Comparison of ENCODE assay signal across 14 cellular contexts in the genomic region with DNA sequence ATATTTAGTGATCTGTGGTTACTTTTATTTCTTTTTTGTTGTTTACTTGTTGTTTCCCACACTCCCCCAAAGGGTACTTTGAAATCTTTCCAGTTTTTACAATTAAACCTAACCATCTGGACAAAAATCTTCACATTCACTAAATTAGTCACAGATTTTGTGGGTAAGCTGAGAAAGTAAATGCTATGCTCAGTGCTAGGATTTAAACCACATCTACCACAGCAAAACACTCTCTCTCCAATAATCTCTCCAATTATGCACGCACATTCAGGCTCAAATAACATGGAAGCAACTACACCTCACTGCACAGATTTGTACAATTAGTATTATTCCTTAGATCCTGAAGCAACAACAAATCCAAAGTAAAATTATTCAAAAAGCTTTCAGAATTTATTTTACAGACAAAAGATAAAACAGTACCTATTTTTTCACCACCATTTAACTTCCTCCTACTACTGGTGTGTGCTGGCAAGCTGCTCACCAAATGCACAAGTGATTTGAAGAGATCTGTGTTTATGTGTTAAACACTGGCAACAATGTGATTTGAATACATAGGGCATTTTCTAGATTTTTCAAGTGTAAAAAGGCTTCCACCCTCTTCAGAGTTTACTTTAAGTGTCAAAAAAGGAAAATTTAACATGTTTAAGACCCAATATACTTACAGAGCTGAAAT. TPM values are rescaled to one million over a fixed set of nuclear protein-coding genes. Genes with fewer than 3 reads are reported as not detected.
A peak's percentile ranks its signal among the peaks of the same experiment; 100 is the strongest.
DNase-seq lines count a peak whose midpoint lies in the region; ATAC-seq and TF ChIP-seq lines count a peak whose summit lies in the region.
"Had no signal": no experiment of that assay in that cellular context is flagged by ENCODE, and none has a peak within 500 bp of the region (broad histone marks: within the 10 kb centered on the region; RNA-seq: fewer than 3 reads in every experiment).

No MANE protein-coding gene starts in this region.

- H3K27me3 Mint-ChIP-seq in natural killer cell (ENCODE audit: low read depth in 2 of 2), result peaks cover 43 to 58% of the 10 kb centered on the region in 2 donors

- H3K27ac Mint-ChIP-seq in natural killer cell, result no peak overlapping the region

- DNase-seq in AG20443 (ENCODE audit: low spot score) (peak; percentile 46), astrocyte of the spinal cord (ENCODE audit: low read depth, low spot score) (peak; percentile 82), NCI-H2227 (lab: John Stamatoyannopoulos, UW; ENCODE audit: unreplicated experiment) (no peak), natural killer cell (no peak), SKM-1 treated with dmso at 0.1 percent for 144 hours (lab: John Stamatoyannopoulos, UW; ENCODE audit: unreplicated experiment) (no peak), OCI-M2 (lab: John Stamatoyannopoulos, UW; ENCODE audit: unreplicated experiment) (no peak)
- DNase-seq: activated CD8-positive, alpha-beta memory T cell treated with anti-CD3 and anti-CD28 coated beads for 24 hours; amygdala; left colon; NCI-H2107; posterior cingulate gyrus had no signal

- no peak overlapping the region for H3K4me3 Mint-ChIP-seq in natural killer cell

- in situ Hi-C loops in astrocyte of the spinal cord (cut with HindIII; ENCODE audit: low sequenced_read_pairs), result no loop called here

- H3K9me3 Mint-ChIP-seq in natural killer cell, result no peaks in the 10 kb centered on the region

- intact Hi-C loops in natural killer cell (cut with micrococcal nuclease), result no loop called here

- H3K36me3 Mint-ChIP-seq in natural killer cell, result peaks cover 2% of the 10 kb centered on the region

- ATAC-seq in GM18873 (IDR thresholded peaks at IDR 0.05; ENCODE audit: low FRiP score, unreplicated experiment) (peak; percentile 56), HG03066 (IDR thresholded peaks at IDR 0.05; ENCODE audit: low read depth, unreplicated experiment) (peak; percentile 60), natural killer cell (no peak)
- ATAC-seq: left colon had no signal

- H3K4me3 ChIP-seq in astrocyte of the spinal cord (ENCODE audit: low read depth, low read length), result no peak overlapping the region
- H3K4me3 ChIP-seq: HAP-1 had no signal

- no peak for TF ChIP-seq CTCF in astrocyte of the spinal cord (IDR thresholded peaks at IDR 0.05; ENCODE audit: low read depth, low read length)
- no peak for TF ChIP-seq CTCF in natural killer cell (IDR thresholded peaks at IDR 0.05)

- peaks cover 5 to 8% of the 10 kb centered on the region in 2 donors for H3K4me1 Mint-ChIP-seq in natural killer cell

RNA-seq across cellular contexts. Expression of a gene that starts 16.6 kb away (rescaled TPM):
- 1 to 10 TPM in 1 of 3 donors, under 1 TPM in 1, not detected in 1; 0.39 to 6.6 TPM for total RNA-seq in natural killer cell

Comparison
In these comparisons a context has a peak if more than half of its experiments do, and no peak if none do; other contexts are left out.
1. DNase-seq: peak in AG20443 (single experiment) and astrocyte of the spinal cord (single experiment); none in NCI-H2227 (single experiment), natural killer cell (single experiment), SKM-1 treated with dmso at 0.1 percent for 144 hours (single experiment) and OCI-M2 (single experiment).
2. ATAC-seq: peak in GM18873 (single experiment) and HG03066 (single experiment); none in natural killer cell (0 of 3).